27 cellular contexts compared by ENCODE assay signal in genomic region chr9:18819418-18819817, GRCh38.
"Had no signal": no experiment of that assay in that cellular context is flagged by ENCODE, and none has a peak within 500 bp of the region (broad histone marks: within the 10 kb centered on the region; RNA-seq: fewer than 3 reads in every experiment).

No MANE protein-coding gene starts in this region.

- H3K36me3 ChIP-seq: suprapubic skin, thyroid gland, transverse colon, upper lobe of left lung, upper lobe of right lung, uterus, vagina had no signal

- H3K27ac Mint-ChIP-seq: stimulated activated effector memory CD8-positive, alpha-beta T cell treated with anti-CD3 and anti-CD28 coated beads, Interleukin-12 subunit alpha, Interleukin-12 subunit beta, amount 100 ng/mL, for 72 hours; stimulated activated memory B cell treated with anti-CD40 and anti-IgM and Interleukin-4, amounts not matched to agents 10 μg/mL and 1 μg/mL and 100 μg/mL, for 72 hours; stimulated activated naive B cell treated with anti-CD40 and anti-IgM and Interleukin-4, amounts not matched to agents 10 μg/mL and 1 μg/mL and 100 μg/mL, for 72 hours; stimulated activated naive CD8-positive, alpha-beta T cell treated with anti-CD3 and anti-CD28 coated beads, Interleukin-15, amount 100 ng/mL, for 72 hours; stimulated activated naive CD8-positive, alpha-beta T cell treated with anti-CD3 and anti-CD28 coated beads, Interleukin-15, Interleukin-2, amounts not matched to agents 100 ng/mL and 50 ng/mL, for 24 hours; type B pancreatic cell had no signal

- H3K36me3 Mint-ChIP-seq: stimulated activated effector memory CD8-positive, alpha-beta T cell treated with anti-CD3 and anti-CD28 coated beads, Interleukin-12 subunit alpha, Interleukin-12 subunit beta, amount 100 ng/mL, for 72 hours; stimulated activated memory B cell treated with anti-CD40 and anti-IgM and Interleukin-4, amounts not matched to agents 10 μg/mL and 1 μg/mL and 100 μg/mL, for 72 hours; stimulated activated naive B cell treated with anti-CD40 and anti-IgM and Interleukin-4, amounts not matched to agents 10 μg/mL and 1 μg/mL and 100 μg/mL, for 72 hours had no signal

- DNase-seq: stimulated activated CD4-positive, alpha-beta T cell treated with anti-CD3 and anti-CD28 coated beads, Interleukin-2, amount 100 ng/mL, for 48 hours; stimulated activated CD4-positive, alpha-beta T cell treated with anti-CD3 and anti-CD28 coated beads, Interleukin-4, amount 100 ng/mL, for 1 hour; stimulated activated CD4-positive, alpha-beta T cell treated with anti-CD3 and anti-CD28 coated beads, Interleukin-4, amount 100 ng/mL, for 24 hours; stimulated activated CD4-positive, alpha-beta T cell treated with anti-CD3 and anti-CD28 coated beads, Interleukin-4, amount 100 ng/mL, for 4 hours; stimulated activated CD8-positive, alpha-beta memory T cell treated with anti-CD3 and anti-CD28 coated beads, Interleukin-4, amount 100 ng/mL, for 48 hours; stimulated activated naive B cell treated with anti-CD40 and anti-IgM and Interleukin-4, amounts not matched to agents 10 μg/mL and 1 μg/mL and 100 μg/mL, for 72 hours; stimulated activated naive CD4-positive, alpha-beta T cell; stimulated activated naive CD4-positive, alpha-beta T cell treated with Interleukin-2 at 50 U/mL for 16 hours; stimulated activated naive CD8-positive, alpha-beta T cell treated with anti-CD3 and anti-CD28 coated beads, Interleukin-15, amount 100 ng/mL, for 72 hours; stimulated activated naive CD8-positive, alpha-beta T cell treated with anti-CD3 and anti-CD28 coated beads, Interleukin-15, Interleukin-2, amounts not matched to agents 100 U/mL and 50 U/mL, for 24 hours; substantia nigra; testis; thyroid gland; tibial artery; transverse colon; trophoblast cell; upper lobe of left lung; upper lobe of right lung; uterus had no signal

- H3K4me3 ChIP-seq: suprapubic skin, testis, thoracic aorta, thyroid gland, tibial artery, tibial nerve, transverse colon, upper lobe of left lung, upper lobe of right lung, uterus, vagina had no signal

- ATAC-seq: stimulated activated effector memory CD8-positive, alpha-beta T cell treated with anti-CD3 and anti-CD28 coated beads, Interleukin-12 subunit alpha, Interleukin-12 subunit beta, amount 100 ng/mL, for 72 hours; stimulated activated memory B cell treated with anti-CD40 and anti-IgM and Interleukin-4, amounts not matched to agents 10 μg/mL and 1 μg/mL and 100 μg/mL, for 72 hours; stimulated activated naive B cell treated with anti-CD40 and anti-IgM and Interleukin-4, amounts not matched to agents 10 μg/mL and 1 μg/mL and 100 μg/mL, for 72 hours; stimulated activated naive CD8-positive, alpha-beta T cell treated with anti-CD3 and anti-CD28 coated beads, Interleukin-15, amount 100 ng/mL, for 72 hours; stimulated activated naive CD8-positive, alpha-beta T cell treated with anti-CD3 and anti-CD28 coated beads, Interleukin-15, Interleukin-2, amounts not matched to agents 100 U/mL and 50 U/mL, for 24 hours; upper lobe of right lung had no signal

- H3K4me3 Mint-ChIP-seq: stimulated activated effector memory CD8-positive, alpha-beta T cell treated with anti-CD3 and anti-CD28 coated beads, Interleukin-12 subunit alpha, Interleukin-12 subunit beta, amount 100 ng/mL, for 72 hours; stimulated activated memory B cell treated with anti-CD40 and anti-IgM and Interleukin-4, amounts not matched to agents 10 μg/mL and 1 μg/mL and 100 μg/mL, for 72 hours; stimulated activated naive B cell treated with anti-CD40 and anti-IgM and Interleukin-4, amounts not matched to agents 10 μg/mL and 1 μg/mL and 100 μg/mL, for 72 hours; stimulated activated naive CD8-positive, alpha-beta T cell treated with anti-CD3 and anti-CD28 coated beads, Interleukin-15, amount 100 ng/mL, for 72 hours; stimulated activated naive CD8-positive, alpha-beta T cell treated with anti-CD3 and anti-CD28 coated beads, Interleukin-15, Interleukin-2, amounts not matched to agents 100 ng/mL and 50 ng/mL, for 24 hours; type B pancreatic cell had no signal

- H3K27ac ChIP-seq: suprapubic skin, testis, thoracic aorta, thyroid gland, tibial artery, tibial nerve, transverse colon, upper lobe of left lung, upper lobe of right lung, vagina had no signal

- H3K9me3 Mint-ChIP-seq: stimulated activated effector memory CD8-positive, alpha-beta T cell treated with anti-CD3 and anti-CD28 coated beads, Interleukin-12 subunit alpha, Interleukin-12 subunit beta, amount 100 ng/mL, for 72 hours; stimulated activated memory B cell treated with anti-CD40 and anti-IgM and Interleukin-4, amounts not matched to agents 10 μg/mL and 1 μg/mL and 100 μg/mL, for 72 hours; stimulated activated naive CD8-positive, alpha-beta T cell treated with anti-CD3 and anti-CD28 coated beads, Interleukin-15, amount 100 ng/mL, for 72 hours; stimulated activated naive CD8-positive, alpha-beta T cell treated with anti-CD3 and anti-CD28 coated beads, Interleukin-15, Interleukin-2, amounts not matched to agents 100 ng/mL and 50 ng/mL, for 24 hours; type B pancreatic cell had no signal

- H3K27me3 Mint-ChIP-seq: stimulated activated memory B cell treated with anti-CD40 and anti-IgM and Interleukin-4, amounts not matched to agents 10 μg/mL and 1 μg/mL and 100 μg/mL, for 72 hours; stimulated activated naive B cell treated with anti-CD40 and anti-IgM and Interleukin-4, amounts not matched to agents 10 μg/mL and 1 μg/mL and 100 μg/mL, for 72 hours; stimulated activated naive CD8-positive, alpha-beta T cell treated with anti-CD3 and anti-CD28 coated beads, Interleukin-15, amount 100 ng/mL, for 72 hours; stimulated activated naive CD8-positive, alpha-beta T cell treated with anti-CD3 and anti-CD28 coated beads, Interleukin-15, Interleukin-2, amounts not matched to agents 100 ng/mL and 50 ng/mL, for 24 hours; type B pancreatic cell had no signal

- H3K9me3 ChIP-seq: suprapubic skin, testis, thoracic aorta, thyroid gland, tibial artery, tibial nerve, transverse colon, upper lobe of left lung, upper lobe of right lung, uterus, vagina had no signal

- H3K4me1 ChIP-seq: suprapubic skin, testis, tibial nerve, upper lobe of left lung, upper lobe of right lung, uterus, vagina had no signal

- H3K4me1 Mint-ChIP-seq: stimulated activated effector memory CD8-positive, alpha-beta T cell treated with anti-CD3 and anti-CD28 coated beads, Interleukin-12 subunit alpha, Interleukin-12 subunit beta, amount 100 ng/mL, for 72 hours; stimulated activated memory B cell treated with anti-CD40 and anti-IgM and Interleukin-4, amounts not matched to agents 10 μg/mL and 1 μg/mL and 100 μg/mL, for 72 hours; stimulated activated naive B cell treated with anti-CD40 and anti-IgM and Interleukin-4, amounts not matched to agents 10 μg/mL and 1 μg/mL and 100 μg/mL, for 72 hours; stimulated activated naive CD8-positive, alpha-beta T cell treated with anti-CD3 and anti-CD28 coated beads, Interleukin-15, amount 100 ng/mL, for 72 hours had no signal

- H3K27me3 ChIP-seq: suprapubic skin, testis, thyroid gland, tibial artery, tibial nerve, transverse colon, upper lobe of left lung, upper lobe of right lung, uterus, vagina had no signal
